In genomic region chr10:130244928-130245495, GRCh38 we compare ENCODE assay signal across 31 cellular contexts.
"Had no signal": no experiment of that assay in that cellular context is flagged by ENCODE, and none has a peak within 500 bp of the region (broad histone marks: within the 10 kb centered on the region; RNA-seq: fewer than 3 reads in every experiment).

No MANE protein-coding gene starts in this region.

- H3K27ac ChIP-seq: breast epithelium, epithelial cell of prostate, esophagus squamous epithelium, gastroesophageal sphincter, hepatocyte, sigmoid colon, thyroid gland, upper lobe of left lung, VCaP had no signal

- DNase-seq: activated CD4-positive, alpha-beta memory T cell treated with anti-CD3 and anti-CD28 coated beads for 36 hours; activated CD4-positive, alpha-beta T cell treated with anti-CD3 and anti-CD28 coated beads for 48 hours; activated naive CD4-positive, alpha-beta T cell; activated T-cell treated with anti-CD3 and anti-CD28 coated beads for 4 hours; activated T-cell treated with anti-CD3 and anti-CD28 coated beads, Interleukin-2, amount 50 U/mL, for 72 hours; central memory CD4-positive, alpha-beta T cell; dermis blood vessel endothelial cell; effector CD8-positive, alpha-beta T cell; esophagus squamous epithelium; left cardiac atrium; midbrain; naive thymus-derived CD4-positive, alpha-beta T cell; occipital lobe; sigmoid colon; small intestine; stimulated activated CD4-positive, alpha-beta T cell treated with anti-CD3 and anti-CD28 coated beads, Interleukin-4, amount 100 ng/mL, for 24 hours; stimulated activated naive CD8-positive, alpha-beta T cell treated with anti-CD3 and anti-CD28 coated beads, Interleukin-15, amount 100 ng/mL, for 72 hours; SW 1271; T-helper 9 cell; thyroid gland had no signal

- H3K4me1 Mint-ChIP-seq: neural crest cell; stimulated activated memory B cell treated with anti-CD40 and anti-IgM and Interleukin-4, amounts not matched to agents 10 μg/mL and 1 μg/mL and 100 μg/mL, for 72 hours had no signal

- H3K4me3 Mint-ChIP-seq: activated CD4-positive, alpha-beta memory T cell treated with anti-CD3 and anti-CD28 coated beads for 36 hours; activated T-cell treated with anti-CD3 and anti-CD28 coated beads, Interleukin-2, amount 50 U/mL, for 72 hours; memory B cell; naive thymus-derived CD4-positive, alpha-beta T cell; neural crest cell; stimulated activated memory B cell treated with anti-CD40 and anti-IgM and Interleukin-4, amounts not matched to agents 10 μg/mL and 1 μg/mL and 100 μg/mL, for 72 hours; stimulated activated naive CD8-positive, alpha-beta T cell treated with anti-CD3 and anti-CD28 coated beads, Interleukin-15, amount 100 ng/mL, for 72 hours; T-helper 1 cell treated with Interleukin-12 subunit alpha and Interleukin-12 subunit beta and Interleukin-4 antibody, amounts not matched to agents 30 μg/mL and 1 μg/mL, for 36 hours had no signal

- H3K27ac Mint-ChIP-seq: activated CD4-positive, alpha-beta memory T cell treated with anti-CD3 and anti-CD28 coated beads for 36 hours; activated naive CD4-positive, alpha-beta T cell treated with anti-CD3 and anti-CD28 coated beads, Interleukin-2, amount 50 U/mL, for 72 hours; activated T-cell treated with anti-CD3 and anti-CD28 coated beads, Interleukin-2, amount 50 U/mL, for 72 hours; memory B cell; naive thymus-derived CD4-positive, alpha-beta T cell; stimulated activated memory B cell treated with anti-CD40 and anti-IgM and Interleukin-4, amounts not matched to agents 10 μg/mL and 1 μg/mL and 100 μg/mL, for 72 hours; T-helper 1 cell treated with Interleukin-12 subunit alpha and Interleukin-12 subunit beta and Interleukin-4 antibody, amounts not matched to agents 30 μg/mL and 1 μg/mL, for 36 hours had no signal
